19 cellular contexts compared by ENCODE assay signal in genomic region chrX:9671998-9672397, GRCh38.
A peak's percentile ranks its signal among the peaks of the same experiment; 100 is the strongest.
DNase-seq lines count a peak whose midpoint lies in the region; ATAC-seq lines count a peak whose summit lies in the region.
"Had no signal": no experiment of that assay in that cellular context is flagged by ENCODE, and none has a peak within 500 bp of the region (broad histone marks: within the 10 kb centered on the region; RNA-seq: fewer than 3 reads in every experiment).

No MANE protein-coding gene starts in this region.

- no peaks in the 10 kb centered on the region for H3K27me3 Mint-ChIP-seq in T-helper 17 cell
- no peaks in the 10 kb centered on the region for H3K27me3 Mint-ChIP-seq in stimulated activated naive B cell treated with anti-CD40 and anti-IgM and Interleukin-4, amounts not matched to agents 10 μg/mL and 1 μg/mL and 100 μg/mL, for 72 hours
- H3K27me3 Mint-ChIP-seq: activated CD4-positive, alpha-beta T cell treated with anti-CD3 and anti-CD28 coated beads, Interleukin-2, amount 10 ng/mL, durations not matched to agents 7 days and 5 days; naive thymus-derived CD8-positive, alpha-beta T cell had no signal

- no peaks in the 10 kb centered on the region for H3K9me3 ChIP-seq in T-helper 17 cell (ENCODE audit: control insufficient read depth, low read length, poor library complexity, severe bottlenecking)
- H3K9me3 ChIP-seq: esophagus squamous epithelium, psoas muscle, transverse colon had no signal

- ATAC-seq in GM18873 (IDR thresholded peaks at IDR 0.05; ENCODE audit: low FRiP score, unreplicated experiment) (peak; percentile 47), HG02973 (IDR thresholded peaks at IDR 0.05; ENCODE audit: unreplicated experiment) (peak; percentile 71), T-helper 17 cell (no peak)
- ATAC-seq in stimulated activated naive B cell treated with anti-CD40 and anti-IgM and Interleukin-4, amounts not matched to agents 10 μg/mL and 1 μg/mL and 100 μg/mL, for 72 hours (replicated peaks): peak; percentile 79 to 83
- ATAC-seq: naive thymus-derived CD8-positive, alpha-beta T cell; psoas muscle had no signal

- H3K9me3 Mint-ChIP-seq in stimulated activated naive B cell treated with anti-CD40 and anti-IgM and Interleukin-4, amounts not matched to agents 10 μg/mL and 1 μg/mL and 100 μg/mL, for 72 hours: peaks cover 4 to 22% of the 10 kb centered on the region in 2 donors
- H3K9me3 Mint-ChIP-seq: activated naive CD4-positive, alpha-beta T cell treated with anti-CD3 and anti-CD28 coated beads for 36 hours; naive thymus-derived CD8-positive, alpha-beta T cell had no signal

- peaks cover 2% of the 10 kb centered on the region for H3K36me3 Mint-ChIP-seq in T-helper 17 cell (ENCODE audit: low read depth)
- H3K36me3 Mint-ChIP-seq in stimulated activated naive B cell treated with anti-CD40 and anti-IgM and Interleukin-4, amounts not matched to agents 10 μg/mL and 1 μg/mL and 100 μg/mL, for 72 hours: peaks cover 12 to 27% of the 10 kb centered on the region in 2 donors

- no peak overlapping the region for H3K4me3 Mint-ChIP-seq in T-helper 17 cell
- peak overlapping the region in 1 of 2 donors; percentile 4 for H3K4me3 Mint-ChIP-seq in stimulated activated naive B cell treated with anti-CD40 and anti-IgM and Interleukin-4, amounts not matched to agents 10 μg/mL and 1 μg/mL and 100 μg/mL, for 72 hours
- H3K4me3 Mint-ChIP-seq: activated CD4-positive, alpha-beta T cell treated with anti-CD3 and anti-CD28 coated beads, Interleukin-2, amount 10 ng/mL, durations not matched to agents 7 days and 5 days; activated naive CD4-positive, alpha-beta T cell treated with anti-CD3 and anti-CD28 coated beads for 36 hours; naive thymus-derived CD8-positive, alpha-beta T cell had no signal

- no peak for DNase-seq in T-helper 17 cell
- DNase-seq in stimulated activated naive B cell treated with anti-CD40 and anti-IgM and Interleukin-4, amounts not matched to agents 10 μg/mL and 1 μg/mL and 100 μg/mL, for 72 hours: no peak
- DNase-seq in activated CD4-positive, alpha-beta T cell treated with anti-CD3 and anti-CD28 coated beads for 1 hour: no peak
- no peak for DNase-seq in KG1 (lab: John Stamatoyannopoulos, UW)
- DNase-seq in anterior cingulate cortex (lab: John Stamatoyannopoulos, UW): no peak
- DNase-seq: activated CD4-positive, alpha-beta T cell treated with anti-CD3 and anti-CD28 coated beads, Interleukin-2, amount 10 ng/mL, durations not matched to agents 7 days and 5 days; activated naive CD4-positive, alpha-beta T cell treated with anti-CD3 and anti-CD28 coated beads for 36 hours; cortex of kidney; DMS153; esophagus squamous epithelium; glutamatergic neuron; naive thymus-derived CD8-positive, alpha-beta T cell; NCI-H1436; NCI-H446; psoas muscle; stimulated activated naive CD4-positive, alpha-beta T cell treated with Interleukin-2 at 50 U/mL for 16 hours; transverse colon had no signal

- H3K4me1 Mint-ChIP-seq in T-helper 17 cell: peaks cover 7% of the 10 kb centered on the region
- peaks cover 12 to 32% of the 10 kb centered on the region in 2 donors for H3K4me1 Mint-ChIP-seq in stimulated activated naive B cell treated with anti-CD40 and anti-IgM and Interleukin-4, amounts not matched to agents 10 μg/mL and 1 μg/mL and 100 μg/mL, for 72 hours

- peak overlapping the region; percentile 32 for H3K27ac Mint-ChIP-seq in T-helper 17 cell
- peak overlapping the region; percentile 63 for H3K27ac Mint-ChIP-seq in stimulated activated naive B cell treated with anti-CD40 and anti-IgM and Interleukin-4, amounts not matched to agents 10 μg/mL and 1 μg/mL and 100 μg/mL, for 72 hours
- H3K27ac Mint-ChIP-seq: activated CD4-positive, alpha-beta T cell treated with anti-CD3 and anti-CD28 coated beads, Interleukin-2, amount 10 ng/mL, durations not matched to agents 7 days and 5 days; activated naive CD4-positive, alpha-beta T cell treated with anti-CD3 and anti-CD28 coated beads for 36 hours had no signal
